ENCODE assay signal across 29 cellular contexts in genomic region chr10:43083764-43084163, GRCh38. TPM values are rescaled to one million over a fixed set of nuclear protein-coding genes. Genes with fewer than 3 reads are reported as not detected.
A peak's percentile ranks its signal among the peaks of the same experiment; 100 is the strongest.
DNase-seq lines count a peak whose midpoint lies in the region; ATAC-seq and TF ChIP-seq lines count a peak whose summit lies in the region.
"Had no signal": no experiment of that assay in that cellular context is flagged by ENCODE, and none has a peak within 500 bp of the region (broad histone marks: within the 10 kb centered on the region; RNA-seq: fewer than 3 reads in every experiment).

No MANE protein-coding gene starts in this region.

- peaks cover 23% of the 10 kb centered on the region for H3K4me1 ChIP-seq in A673 (ENCODE audit: insufficient read depth, low read length, poor library complexity, severe bottlenecking)
- H3K4me1 ChIP-seq: A549, Peyer's patch, right atrium auricular region, vagina had no signal

- CTCF ChIA-PET in A673 (lab: Charles Lee) = no interaction called here

- no peaks in the 10 kb centered on the region for H3K27me3 ChIP-seq in A673 (replicated peaks; ENCODE audit: insufficient read depth, low read depth, low read length, poor library complexity)
- H3K27me3 ChIP-seq: Peyer's patch, right atrium auricular region, vagina had no signal

- no peak overlapping the region for H3K4me3 ChIP-seq in A673 (ENCODE audit: low read depth, low read length, poor library complexity, severe bottlenecking)
- H3K4me3 ChIP-seq: A549, heart right ventricle, Peyer's patch, right atrium auricular region, smooth muscle cell, stomach, vagina had no signal

- DNase-seq in A673 (ENCODE audit: low spot score) = no peak
- DNase-seq in GDM1 (lab: John Stamatoyannopoulos, UW) = peak; percentile 71
- peak; percentile 48 for DNase-seq in RPMI8226
- no peak for DNase-seq in NCI-H1048 (lab: John Stamatoyannopoulos, UW)
- DNase-seq in GM10266 (ENCODE audit: extremely low spot score) = no peak
- DNase-seq: activated CD4-positive, alpha-beta T cell treated with anti-CD3 and anti-CD28 coated beads for 4 hours; activated naive CD8-positive, alpha-beta T cell treated with anti-CD3 and anti-CD28 coated beads, Interleukin-2, amount 10 ng/mL, durations not matched to agents 7 days and 5 days; aorta; COR-L47; H9; heart right ventricle; kidney; NCI-H2081; NCI-H774; Peyer's patch; posterior cingulate gyrus; SHP77 treated with DMSO at 0.1 percent for 48 hours; stomach; T1000; WERI-Rb-1 had no signal

- intact Hi-C loops in A673 (cut with micrococcal nuclease; ENCODE audit: unreplicated experiment) = no loop called here

- no peaks in the 10 kb centered on the region for H3K9me3 ChIP-seq in A673 (ENCODE audit: low read depth, low read length, poor library complexity, severe bottlenecking)
- H3K9me3 ChIP-seq: A549, heart right ventricle, Peyer's patch, right atrium auricular region, stomach, vagina had no signal

- no peaks in the 10 kb centered on the region for H3K36me3 ChIP-seq in A673 (ENCODE audit: insufficient read depth, low read length, poor library complexity, severe bottlenecking)
- H3K36me3 ChIP-seq: heart right ventricle, Peyer's patch, right atrium auricular region, stomach, vagina, WERI-Rb-1 had no signal

- ATAC-seq in HG02981 (IDR thresholded peaks at IDR 0.05; ENCODE audit: unreplicated experiment) = peak; percentile 44
- ATAC-seq in GM21423 (IDR thresholded peaks at IDR 0.05; ENCODE audit: unreplicated experiment) = no peak
- ATAC-seq in HG02678 (IDR thresholded peaks at IDR 0.05; ENCODE audit: unreplicated experiment) = no peak
- ATAC-seq: A549, heart right ventricle had no signal

- no peak for TF ChIP-seq CTCF in A673 (conservative IDR thresholded peaks at IDR 0.05; ENCODE audit: low read depth, low read length)
- TF ChIP-seq CTCF in GM10266 (IDR thresholded peaks at IDR 0.05; ENCODE audit: control insufficient read depth, insufficient read depth, low read depth, missing control alignments) = no peak

- peak overlapping the region; percentile 39 for H3K27ac ChIP-seq in A673 (ENCODE audit: low read depth, low read length, poor library complexity, severe bottlenecking)
- H3K27ac ChIP-seq: A549, heart right ventricle, Peyer's patch, right atrium auricular region, stomach, vagina, WERI-Rb-1 had no signal

- POLR2A ChIA-PET in A673 (lab: Charles Lee; ENCODE audit: low non-redundant PET) = no interaction called here

- no TSS peak for BruUV-seq in A673 (replicated peaks; lab: Mats Ljungman, UMichigan)

RNA-seq across cellular contexts. Expression of gene RET, which starts 6.9 kb away (rescaled TPM):
- total RNA-seq in A673 (2021) = 68.0 and 70.1 TPM in 2 replicates
- total RNA-seq: HT-29, MCF 10A had no signal

RNA-seq across cellular contexts. Expression of gene CSGALNACT2, which starts 54.5 kb away (rescaled TPM):
- total RNA-seq in A673 (2021) = 16.2 and 18.6 TPM in 2 replicates

Comparison
In these comparisons a context has a peak if more than half of its experiments do, and no peak if none do; other contexts are left out.
1. DNase-seq: peak in GDM1 (single experiment) and RPMI8226 (single experiment); none in A673 (single experiment), NCI-H1048 (single experiment) and GM10266 (single experiment).